In genomic region chr4:38819569-38819968, GRCh38 we compare ENCODE assay signal across 14 cellular contexts. TPM values are rescaled to one million over a fixed set of nuclear protein-coding genes. Genes with fewer than 3 reads are reported as not detected.
DNase-seq lines count a peak whose midpoint lies in the region; ATAC-seq and TF ChIP-seq lines count a peak whose summit lies in the region.
"Had no signal": no experiment of that assay in that cellular context is flagged by ENCODE, and none has a peak within 500 bp of the region (broad histone marks: within the 10 kb centered on the region; RNA-seq: fewer than 3 reads in every experiment).

No MANE protein-coding gene starts in this region.

- peak; percentile 37 for ATAC-seq in HG02610 (IDR thresholded peaks at IDR 0.05; ENCODE audit: unreplicated experiment)
- peak; percentile 64 for ATAC-seq in activated naive CD8-positive, alpha-beta T cell treated with anti-CD3 and anti-CD28 coated beads, Interleukin-2, amount 50 U/mL, for 24 hours
- ATAC-seq in GM19035 (IDR thresholded peaks at IDR 0.05; ENCODE audit: unreplicated experiment) = no peak
- ATAC-seq: left cardiac atrium had no signal

- peaks cover 29% of the 10 kb centered on the region for H3K36me3 Mint-ChIP-seq in T-helper 1 cell treated with Interleukin-12 subunit alpha and Interleukin-12 subunit beta and Interleukin-4 antibody, amounts not matched to agents 30 μg/mL and 1 μg/mL, for 36 hours (ENCODE audit: low read depth)
- peaks cover 9% of the 10 kb centered on the region for H3K36me3 Mint-ChIP-seq in activated naive CD8-positive, alpha-beta T cell treated with anti-CD3 and anti-CD28 coated beads, Interleukin-2, amount 50 U/mL, for 24 hours (ENCODE audit: low read depth)
- peaks cover 2% of the 10 kb centered on the region for H3K36me3 Mint-ChIP-seq in neural crest cell (ENCODE audit: low read depth)
- H3K36me3 Mint-ChIP-seq in T-helper 2 cell treated with Interferon-gamma antibody and Interleukin-4, amounts not matched to agents 5 μg/mL and 100 μg/mL, for 36 hours (ENCODE audit: low read depth) = peaks cover 2% of the 10 kb centered on the region

- H3K4me3 Mint-ChIP-seq in T-helper 1 cell treated with Interleukin-12 subunit alpha and Interleukin-12 subunit beta and Interleukin-4 antibody, amounts not matched to agents 30 μg/mL and 1 μg/mL, for 36 hours = peak overlapping the region; percentile 47
- peak overlapping the region; percentile 7 for H3K4me3 Mint-ChIP-seq in activated naive CD8-positive, alpha-beta T cell treated with anti-CD3 and anti-CD28 coated beads, Interleukin-2, amount 50 U/mL, for 24 hours
- no peak overlapping the region for H3K4me3 Mint-ChIP-seq in neural crest cell
- H3K4me3 Mint-ChIP-seq in T-helper 2 cell treated with Interferon-gamma antibody and Interleukin-4, amounts not matched to agents 5 μg/mL and 100 μg/mL, for 36 hours = no peak overlapping the region

- peaks cover 33% of the 10 kb centered on the region for H3K9me3 Mint-ChIP-seq in T-helper 1 cell treated with Interleukin-12 subunit alpha and Interleukin-12 subunit beta and Interleukin-4 antibody, amounts not matched to agents 30 μg/mL and 1 μg/mL, for 36 hours
- H3K9me3 Mint-ChIP-seq in activated naive CD8-positive, alpha-beta T cell treated with anti-CD3 and anti-CD28 coated beads, Interleukin-2, amount 50 U/mL, for 24 hours = peaks cover 18% of the 10 kb centered on the region
- peaks cover 9% of the 10 kb centered on the region for H3K9me3 Mint-ChIP-seq in neural crest cell
- peaks cover 12% of the 10 kb centered on the region for H3K9me3 Mint-ChIP-seq in T-helper 2 cell treated with Interferon-gamma antibody and Interleukin-4, amounts not matched to agents 5 μg/mL and 100 μg/mL, for 36 hours

- peaks cover 26% of the 10 kb centered on the region for H3K4me1 Mint-ChIP-seq in T-helper 1 cell treated with Interleukin-12 subunit alpha and Interleukin-12 subunit beta and Interleukin-4 antibody, amounts not matched to agents 30 μg/mL and 1 μg/mL, for 36 hours (ENCODE audit: low read depth)
- peaks cover 32% of the 10 kb centered on the region for H3K4me1 Mint-ChIP-seq in activated naive CD8-positive, alpha-beta T cell treated with anti-CD3 and anti-CD28 coated beads, Interleukin-2, amount 50 U/mL, for 24 hours
- H3K4me1 Mint-ChIP-seq in neural crest cell = peaks cover 11% of the 10 kb centered on the region
- H3K4me1 Mint-ChIP-seq in T-helper 2 cell treated with Interferon-gamma antibody and Interleukin-4, amounts not matched to agents 5 μg/mL and 100 μg/mL, for 36 hours (ENCODE audit: low read depth) = peaks cover 12% of the 10 kb centered on the region

- no peaks in the 10 kb centered on the region for H3K27me3 Mint-ChIP-seq in T-helper 1 cell treated with Interleukin-12 subunit alpha and Interleukin-12 subunit beta and Interleukin-4 antibody, amounts not matched to agents 30 μg/mL and 1 μg/mL, for 36 hours (ENCODE audit: low read depth)
- H3K27me3 Mint-ChIP-seq in activated naive CD8-positive, alpha-beta T cell treated with anti-CD3 and anti-CD28 coated beads, Interleukin-2, amount 50 U/mL, for 24 hours = peaks cover 2% of the 10 kb centered on the region
- no peaks in the 10 kb centered on the region for H3K27me3 Mint-ChIP-seq in neural crest cell (ENCODE audit: low read depth)
- H3K27me3 Mint-ChIP-seq in T-helper 2 cell treated with Interferon-gamma antibody and Interleukin-4, amounts not matched to agents 5 μg/mL and 100 μg/mL, for 36 hours (ENCODE audit: low read depth) = peaks cover 5% of the 10 kb centered on the region

- peak overlapping the region; percentile 45 for H3K27ac Mint-ChIP-seq in T-helper 1 cell treated with Interleukin-12 subunit alpha and Interleukin-12 subunit beta and Interleukin-4 antibody, amounts not matched to agents 30 μg/mL and 1 μg/mL, for 36 hours
- peak overlapping the region; percentile 55 for H3K27ac Mint-ChIP-seq in activated naive CD8-positive, alpha-beta T cell treated with anti-CD3 and anti-CD28 coated beads, Interleukin-2, amount 50 U/mL, for 24 hours
- H3K27ac Mint-ChIP-seq in neural crest cell (ENCODE audit: unreplicated experiment) = peak overlapping the region; percentile 2
- no peak overlapping the region for H3K27ac Mint-ChIP-seq in T-helper 2 cell treated with Interferon-gamma antibody and Interleukin-4, amounts not matched to agents 5 μg/mL and 100 μg/mL, for 36 hours

- no peak for TF ChIP-seq CTCF in neural crest cell (conservative IDR thresholded peaks at IDR 0.05)

- intact Hi-C loops in head of caudate nucleus (cut with DNase I) = no loop called here

- DNase-seq in T-helper 1 cell = no peak
- DNase-seq in activated naive CD8-positive, alpha-beta T cell treated with anti-CD3 and anti-CD28 coated beads, Interleukin-2, amount 50 U/mL, for 24 hours = no peak
- DNase-seq in neural crest cell (ENCODE audit: low read depth, low spot score) = no peak
- DNase-seq in T-helper 2 cell treated with Interferon-gamma antibody and Interleukin-4, amounts not matched to agents 5 μg/mL and 100 μg/mL, for 36 hours (ENCODE audit: low spot score) = no peak
- no peak for DNase-seq in head of caudate nucleus
- DNase-seq: effector memory CD4-positive, alpha-beta T cell; left cardiac atrium; NCI-H446; trophoblast cell had no signal

RNA-seq across cellular contexts. Expression of gene TLR1, which starts 15.0 kb away (rescaled TPM):
- not detected in 2 replicates for total RNA-seq in neural crest cell

RNA-seq across cellular contexts. Expression of gene TLR10, which starts 36.8 kb away (rescaled TPM):
- total RNA-seq in neural crest cell = not detected in 2 replicates
- total RNA-seq: activated CD8-positive, alpha-beta memory T cell treated with anti-CD3 and anti-CD28 coated beads for 36 hours; ascending aorta had no signal

RNA-seq across cellular contexts. Expression of gene TLR6, which starts 37.0 kb away (rescaled TPM):
- 0.11 and 0.19 TPM in 2 replicates for total RNA-seq in neural crest cell

RNA-seq across cellular contexts. Expression of gene FAM114A1, which starts 48.0 kb away (rescaled TPM):
- 11.3 and 13.4 TPM in 2 replicates for total RNA-seq in neural crest cell
- total RNA-seq: activated CD8-positive, alpha-beta memory T cell treated with anti-CD3 and anti-CD28 coated beads for 36 hours had no signal

Comparison
In these comparisons a context has a peak if more than half of its experiments do, and no peak if none do; other contexts are left out.
1. H3K4me3 Mint-ChIP-seq: peak in T-helper 1 cell treated with Interleukin-12 subunit alpha and Interleukin-12 subunit beta and Interleukin-4 antibody, amounts not matched to agents 30 μg/mL and 1 μg/mL, for 36 hours (single experiment) and activated naive CD8-positive, alpha-beta T cell treated with anti-CD3 and anti-CD28 coated beads, Interleukin-2, amount 50 U/mL, for 24 hours (single experiment); none in neural crest cell (single experiment) and T-helper 2 cell treated with Interferon-gamma antibody and Interleukin-4, amounts not matched to agents 5 μg/mL and 100 μg/mL, for 36 hours (single experiment).